ENCODE assay signal across 8 cellular contexts in genomic region chr2:231687133-231687852, GRCh38.
DNase-seq lines count a peak whose midpoint lies in the region; ATAC-seq and TF ChIP-seq lines count a peak whose summit lies in the region.

No MANE protein-coding gene starts in this region.

- H3K36me3 ChIP-seq in effector memory CD4-positive, alpha-beta T cell (ENCODE audit: control insufficient read depth, insufficient read depth, low read length): no peaks in the 10 kb centered on the region

- H3K9me3 ChIP-seq in effector memory CD4-positive, alpha-beta T cell (ENCODE audit: control insufficient read depth, low read length): no peaks in the 10 kb centered on the region

- no peak overlapping the region for H3K27ac ChIP-seq in effector memory CD4-positive, alpha-beta T cell (ENCODE audit: insufficient read depth, low read length, poor library complexity, severe bottlenecking)

- H3K4me3 ChIP-seq in effector memory CD4-positive, alpha-beta T cell (ENCODE audit: insufficient read depth, low read depth, low read length, poor library complexity, severe bottlenecking): no peak overlapping the region

- no peak for ATAC-seq in HG02938 (IDR thresholded peaks at IDR 0.05; ENCODE audit: unreplicated experiment)

- peak; percentile 78 for DNase-seq in GF-D8 (lab: John Stamatoyannopoulos, UW)
- DNase-seq in HEK293T (ENCODE audit: extremely low spot score): peak; percentile 73
- peak; percentile 72 for DNase-seq in NCI-H2196 (lab: John Stamatoyannopoulos, UW; ENCODE audit: unreplicated experiment)
- peak; percentile 63 for DNase-seq in activated CD4-positive, alpha-beta T cell treated with anti-CD3 and anti-CD28 coated beads, Interleukin-2, amount 50 U/mL, for 1 hour
- DNase-seq in effector memory CD4-positive, alpha-beta T cell: peak; percentile 24 to 31 (median 31)
- peak; percentile 61 for DNase-seq in middle frontal gyrus (ENCODE audit: extremely low spot score, low spot score)
- peak; percentile 43 to 70 (median 50) for DNase-seq in stimulated activated naive CD4-positive, alpha-beta T cell (lab: John Stamatoyannopoulos, UW)

- CTCF ChIA-PET in HEK293T (lab: Yijun Ruan, JAX): interaction anchor here (0.6 to 4.1 kb wide), 6 partner anchors 11 to 78 kb away, joined by 3 to 30 read pairs (median 4); partner anchors contain the start of gene PTMA

- POLR2A ChIA-PET in HEK293T (lab: Yijun Ruan, JAX): interaction anchor here (1.0 to 17.6 kb wide), 3 partner anchors 18 to 74 kb away, joined by 5 to 186 read pairs (median 8); partner anchors contain the start of gene PTMA

- H3K4me1 ChIP-seq in effector memory CD4-positive, alpha-beta T cell (ENCODE audit: control insufficient read depth, insufficient read depth, low read length, poor library complexity, severe bottlenecking): no peaks in the 10 kb centered on the region

- no peaks in the 10 kb centered on the region for H3K27me3 ChIP-seq in effector memory CD4-positive, alpha-beta T cell (replicated peaks; ENCODE audit: control insufficient read depth, insufficient read depth, low read length, poor library complexity, severe bottlenecking)

TF ChIP-seq in HEK293T, 16 proteins besides CTCF, POLR2A, EP300 and RAD21:
- peak; percentile 73 for TF ChIP-seq L3MBTL2 (conservative IDR thresholded peaks at IDR 0.05)
- no peak for TF ChIP-seq FOXM1 (IDR thresholded peaks at IDR 0.05; ENCODE audit: borderline replicate concordance)
TF ChIP-seq in HEK293T: peak in this region for 1.
